9 cellular contexts compared by ENCODE assay signal in genomic region chr9:121972501-121972981, GRCh38.
DNase-seq lines count a peak whose midpoint lies in the region; ATAC-seq, FAIRE-seq and TF ChIP-seq lines count a peak whose summit lies in the region.
"Had no signal": no experiment of that assay in that cellular context is flagged by ENCODE, and none has a peak within 500 bp of the region (broad histone marks: within the 10 kb centered on the region; RNA-seq: fewer than 3 reads in every experiment).

No MANE protein-coding gene starts in this region.

- no peak overlapping the region for H3K4me3 ChIP-seq in astrocyte (ENCODE audit: insufficient read depth, low read depth, low read length)
- no peak overlapping the region for H3K4me3 ChIP-seq in small intestine (ENCODE audit: low read depth in 1 of 2, low read length in 2 of 2)
- no peak overlapping the region for H3K4me3 ChIP-seq in vagina
- no peak overlapping the region for H3K4me3 ChIP-seq in gastroesophageal sphincter
- H3K4me3 ChIP-seq: skin epidermis had no signal

- peak overlapping the region; percentile 26 for H3K4me2 ChIP-seq in astrocyte (ENCODE audit: low read length)

- no peak for TF ChIP-seq EP300 in gastroesophageal sphincter (IDR thresholded peaks at IDR 0.05)

- no peaks in the 10 kb centered on the region for H3K27me3 ChIP-seq in astrocyte (ENCODE audit: insufficient read depth, low read length)
- no peaks in the 10 kb centered on the region for H3K27me3 ChIP-seq in small intestine (ENCODE audit: control insufficient read depth in 2 of 2, insufficient read depth in 2 of 2, low read length in 2 of 2)
- no peaks in the 10 kb centered on the region for H3K27me3 ChIP-seq in vagina
- H3K27me3 ChIP-seq in gastroesophageal sphincter, result no peaks in the 10 kb centered on the region

- H4K20me1 ChIP-seq in astrocyte (ENCODE audit: insufficient read depth, low read length), result no peaks in the 10 kb centered on the region

- FAIRE-seq in astrocyte (lab: Jason Lieb, UNC), result peak; percentile 37
- FAIRE-seq in small intestine (lab: Jason Lieb, UNC), result no peak

- no peaks in the 10 kb centered on the region for H3K36me3 Mint-ChIP-seq in astrocyte (ENCODE audit: low read depth, unreplicated experiment)

- H3K4me1 ChIP-seq in astrocyte (ENCODE audit: insufficient read depth, low read length) (peaks cover 10% of the 10 kb centered on the region), small intestine (ENCODE audit: control insufficient read depth in 2 of 2, insufficient read depth in 1 of 2, low read depth in 1 of 2, low read length in 1 of 2) (no peaks in the 10 kb centered on the region), vagina (no peaks in the 10 kb centered on the region), gastroesophageal sphincter (no peaks in the 10 kb centered on the region)

- H3K9ac ChIP-seq in astrocyte (ENCODE audit: low read length), result no peak overlapping the region

- peaks cover 22% of the 10 kb centered on the region for H3K4me1 Mint-ChIP-seq in astrocyte (ENCODE audit: low read depth, unreplicated experiment)

- H3K27ac ChIP-seq in astrocyte (ENCODE audit: low read depth, low read length), result no peak overlapping the region
- no peak overlapping the region for H3K27ac ChIP-seq in small intestine (ENCODE audit: low read depth in 1 of 2, low read length in 1 of 2)
- H3K27ac ChIP-seq in vagina, result no peak overlapping the region
- H3K27ac ChIP-seq in gastroesophageal sphincter, result no peak overlapping the region
- H3K27ac ChIP-seq: skin epidermis had no signal

- no peak for TF ChIP-seq CTCF in astrocyte (IDR thresholded peaks at IDR 0.05; ENCODE audit: insufficient read depth, low read depth, low read length)
- TF ChIP-seq CTCF in vagina (IDR thresholded peaks at IDR 0.05), result no peak
- no peak for TF ChIP-seq CTCF in gastroesophageal sphincter (IDR thresholded peaks at IDR 0.05)

- intact Hi-C loops in vagina (cut with DNase I), result no loop called here

- no peak overlapping the region for H2AFZ ChIP-seq in astrocyte (ENCODE audit: low read depth, low read length)

- ATAC-seq in GM18909 (IDR thresholded peaks at IDR 0.05; ENCODE audit: poor library complexity, unreplicated experiment), result peak; percentile 75
- peak; percentile 85 for ATAC-seq in HG03378 (IDR thresholded peaks at IDR 0.05; ENCODE audit: unreplicated experiment)
- no peak for ATAC-seq in gastroesophageal sphincter
- ATAC-seq in HG02970 (IDR thresholded peaks at IDR 0.05; ENCODE audit: low FRiP score, unreplicated experiment), result no peak

- no peak overlapping the region for H3K27ac Mint-ChIP-seq in astrocyte (ENCODE audit: unreplicated experiment)

- no peaks in the 10 kb centered on the region for H3K9me3 ChIP-seq in astrocyte (ENCODE audit: insufficient read depth, low read depth, low read length)
- H3K9me3 ChIP-seq in small intestine (ENCODE audit: control insufficient read depth, low read depth), result no peaks in the 10 kb centered on the region
- H3K9me3 ChIP-seq in vagina, result no peaks in the 10 kb centered on the region
- no peaks in the 10 kb centered on the region for H3K9me3 ChIP-seq in gastroesophageal sphincter

- no peak overlapping the region for H3K4me3 Mint-ChIP-seq in astrocyte (ENCODE audit: unreplicated experiment)

- H3K27me3 Mint-ChIP-seq in astrocyte (ENCODE audit: low read depth, unreplicated experiment), result peaks cover 4% of the 10 kb centered on the region

- H3K36me3 ChIP-seq in astrocyte (ENCODE audit: insufficient read depth, low read length) (no peaks in the 10 kb centered on the region), small intestine (ENCODE audit: control insufficient read depth in 2 of 2, insufficient read depth in 2 of 2, low read length in 2 of 2) (no peaks in the 10 kb centered on the region), vagina (no peaks in the 10 kb centered on the region), gastroesophageal sphincter (peaks cover 0 to 24% of the 10 kb centered on the region in 2 donors)

- in situ Hi-C loops in KBM-7 (cut with MboI; ENCODE audit: low pct_unique_long_range_greater_than_20kb, low sequenced_read_pairs), result no loop called here

- TF ChIP-seq POLR2A in vagina (IDR thresholded peaks at IDR 0.05), result no peak
- TF ChIP-seq POLR2A in gastroesophageal sphincter (IDR thresholded peaks at IDR 0.05), result no peak

- peaks cover 13% of the 10 kb centered on the region for H3K9me3 Mint-ChIP-seq in astrocyte (ENCODE audit: unreplicated experiment)

- 49 to 75% (median 54%) methylated on average over 7 of the region's 7 CpGs for WGBS in small intestine, 3 donors
- 73 to 93% methylated on average over 3 to 5 of the region's 7 CpGs for WGBS in gastroesophageal sphincter (ENCODE audit: low coverage in 1 of 2), 2 donors

- DNase-seq in astrocyte (ENCODE audit: low read depth), result peak; percentile 76
- peak; percentile 51 for DNase-seq in small intestine
- DNase-seq in vagina (ENCODE audit: extremely low spot score in 2 of 2), result no peak
- DNase-seq in KBM-7, result no peak

- no peaks in the 10 kb centered on the region for H3K79me2 ChIP-seq in astrocyte (ENCODE audit: insufficient read depth, low read length)

Comparison
In these comparisons a context has a peak if more than half of its experiments do, and no peak if none do; other contexts are left out.
1. ATAC-seq: peak in GM18909 (single experiment) and HG03378 (single experiment); none in gastroesophageal sphincter (single experiment) and HG02970 (single experiment).
2. DNase-seq: peak in astrocyte (single experiment) and small intestine (single experiment); none in vagina (0 of 2) and KBM-7 (single experiment).